Comparison of ENCODE assay signal across 24 cellular contexts in genomic region chr10:101241840-101242707, GRCh38. TPM values are rescaled to one million over a fixed set of nuclear protein-coding genes. Genes with fewer than 3 reads are reported as not detected.
DNase-seq lines count a peak whose midpoint lies in the region; TF ChIP-seq lines count a peak whose summit lies in the region.
"Had no signal": no experiment of that assay in that cellular context is flagged by ENCODE, and none has a peak within 500 bp of the region (broad histone marks: within the 10 kb centered on the region; RNA-seq: fewer than 3 reads in every experiment).

No MANE protein-coding gene starts in this region.

- H4K91ac ChIP-seq in trophoblast cell (ENCODE audit: low read depth, low read length) = no peak overlapping the region

- H3K79me1 ChIP-seq in trophoblast cell (ENCODE audit: low read length) = no peaks in the 10 kb centered on the region

- no peak overlapping the region for H3K4me2 ChIP-seq in trophoblast cell (ENCODE audit: low read length)

- no peaks in the 10 kb centered on the region for H3K79me2 ChIP-seq in trophoblast cell (ENCODE audit: control insufficient read depth, insufficient read depth, low read length, poor library complexity)

- H3K36me3 ChIP-seq in left ventricle myocardium inferior (no peaks in the 10 kb centered on the region), trophoblast cell (ENCODE audit: control insufficient read depth in 1 of 2, insufficient read depth in 2 of 2, low read length in 2 of 2) (no peaks in the 10 kb centered on the region)
- H3K36me3 ChIP-seq: uterus had no signal

- H3K9me3 ChIP-seq in left ventricle myocardium inferior (replicated peaks) (no peaks in the 10 kb centered on the region), trophoblast cell (ENCODE audit: insufficient read depth, low read depth, low read length) (peaks cover 3% of the 10 kb centered on the region)
- H3K9me3 ChIP-seq: uterus had no signal

- no peak overlapping the region for H3K14ac ChIP-seq in trophoblast cell (ENCODE audit: low read length)

- H4K8ac ChIP-seq in trophoblast cell (ENCODE audit: low read depth, low read length) = no peak overlapping the region

- H3K23ac ChIP-seq in trophoblast cell (ENCODE audit: low read length) = no peak overlapping the region

- H2BK12ac ChIP-seq in trophoblast cell (ENCODE audit: low read length) = no peak overlapping the region

- DNase-seq in AG20443 (ENCODE audit: low spot score) (peak; percentile 69), NCI-H446 (lab: John Stamatoyannopoulos, UW) (peak; percentile 72 to 93), left ventricle myocardium inferior (peak; percentile 31), trophoblast cell (no peak), NCI-H1930 (lab: John Stamatoyannopoulos, UW) (no peak), amygdala (lab: John Stamatoyannopoulos, UW) (no peak), OCI-M2 (lab: John Stamatoyannopoulos, UW; ENCODE audit: unreplicated experiment) (no peak), cortex of kidney (lab: John Stamatoyannopoulos, UW) (no peak)
- DNase-seq: activated CD4-positive, alpha-beta T cell treated with anti-CD3 and anti-CD28 coated beads for 36 hours; activated CD8-positive, alpha-beta memory T cell treated with anti-CD3 and anti-CD28 coated beads, Interleukin-2, amount 10 ng/mL, durations not matched to agents 7 days and 5 days; glutamatergic neuron; H9; midbrain; NCI-H526 treated with DMSO at 0.1 percent for 48 hours; nephron progenitor cell; SHP77; stimulated activated CD4-positive, alpha-beta T cell treated with anti-CD3 and anti-CD28 coated beads, Interleukin-12 subunit alpha, Interleukin-12 subunit beta, amount 100 ng/mL, for 4 hours; stimulated activated CD8-positive, alpha-beta memory T cell treated with anti-CD3 and anti-CD28 coated beads, Interleukin-4, amount 100 ng/mL, for 48 hours; uterus had no signal

- no peak for TF ChIP-seq CTCF in left ventricle myocardium inferior (IDR thresholded peaks at IDR 0.05; ENCODE audit: borderline replicate concordance)

- H3K4ac ChIP-seq in trophoblast cell (ENCODE audit: low read depth, low read length) = no peak overlapping the region

- peaks cover 100% of the 10 kb centered on the region for H3K27me3 ChIP-seq in left ventricle myocardium inferior (ENCODE audit: low read depth)
- H3K27me3 ChIP-seq in trophoblast cell (ENCODE audit: insufficient read depth, low read length) = peaks cover 21% of the 10 kb centered on the region

- no peak overlapping the region for H2AFZ ChIP-seq in trophoblast cell (ENCODE audit: insufficient read depth, low read length, poor library complexity)

- H3K4me3 ChIP-seq in left ventricle myocardium inferior (no peak overlapping the region), trophoblast cell (ENCODE audit: low read depth, low read length) (peak overlapping the region; percentile 4)
- H3K4me3 ChIP-seq: uterus had no signal

- WGBS in trophoblast cell (ENCODE audit: extremely low coverage, insufficient coverage, insufficient read length) = no CpG with 5 or more reads among the region's 21 CpGs

- no peak overlapping the region for H3K27ac ChIP-seq in left ventricle myocardium inferior (replicated peaks)
- no peak overlapping the region for H3K27ac ChIP-seq in trophoblast cell (ENCODE audit: low read depth, low read length)
- H3K27ac ChIP-seq: uterus had no signal

- H3K9ac ChIP-seq in trophoblast cell (ENCODE audit: low read length) = no peak overlapping the region

- no peak overlapping the region for H3K18ac ChIP-seq in trophoblast cell (ENCODE audit: low read length)

- no peak overlapping the region for H2BK5ac ChIP-seq in trophoblast cell (ENCODE audit: low read depth, low read length, poor library complexity)

- H2AK5ac ChIP-seq in trophoblast cell (ENCODE audit: low read length) = no peak overlapping the region

- no peak overlapping the region for H4K12ac ChIP-seq in trophoblast cell (ENCODE audit: low read depth, low read length)

- H2BK120ac ChIP-seq in trophoblast cell (ENCODE audit: insufficient read depth, low read length, poor library complexity) = no peak overlapping the region

- intact Hi-C loops in left ventricle myocardium inferior (cut with micrococcal nuclease) = no loop called here

- H3K4me1 ChIP-seq in left ventricle myocardium inferior (peaks cover 4% of the 10 kb centered on the region), trophoblast cell (ENCODE audit: control insufficient read depth in 1 of 2, insufficient read depth in 2 of 2, low read length in 2 of 2) (peaks cover 4 to 6% of the 10 kb centered on the region in 2 experiments)

RNA-seq across cellular contexts. Expression of gene LBX1, which starts 12.8 kb away (rescaled TPM):
- not detected for total RNA-seq in left ventricle myocardium inferior
- polyA plus RNA-seq in trophoblast cell (2013) = not detected in 2 replicates
- total RNA-seq: activated CD4-positive, alpha-beta T cell treated with anti-CD3 and anti-CD28 coated beads for 36 hours; activated CD8-positive, alpha-beta memory T cell treated with anti-CD3 and anti-CD28 coated beads, Interleukin-2, amount 10 ng/mL, durations not matched to agents 7 days and 5 days; activated naive CD4-positive, alpha-beta T cell treated with anti-CD3 and anti-CD28 coated beads, Interleukin-2, amount 50 U/mL, for 72 hours; H9; HT-29; M059J; progenitor cell of endocrine pancreas; uterus had no signal
- polyA plus RNA-seq: CD14-positive monocyte had no signal

Comparison
In these comparisons a context has a peak if more than half of its experiments do, and no peak if none do; other contexts are left out.
1. DNase-seq: peak in AG20443 (single experiment), NCI-H446 (2 of 2) and left ventricle myocardium inferior (single experiment); none in trophoblast cell (0 of 2), NCI-H1930 (0 of 2), amygdala (0 of 56), OCI-M2 (single experiment) and cortex of kidney (single experiment).